10 cellular contexts compared by ENCODE assay signal in the genomic region with DNA sequence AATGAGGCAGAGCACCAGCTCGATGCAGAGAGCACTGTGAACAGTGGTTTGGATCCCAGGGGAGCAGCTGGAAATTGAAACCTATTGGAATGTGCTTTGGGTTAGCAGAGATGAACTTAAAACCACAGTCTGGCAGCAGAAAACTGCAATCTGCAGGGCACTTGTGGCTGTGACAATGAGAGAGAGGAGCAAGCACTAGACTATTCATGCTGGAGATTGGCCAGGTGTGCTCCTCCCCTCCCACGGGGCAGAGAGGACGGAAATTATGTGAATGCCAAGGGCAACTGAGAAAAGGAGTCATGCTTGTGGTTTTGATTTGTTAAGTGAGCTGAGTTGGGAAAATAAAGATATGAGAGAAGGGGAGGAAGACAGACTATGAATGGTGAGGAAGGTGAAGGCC. TPM values are rescaled to one million over a fixed set of nuclear protein-coding genes. Genes with fewer than 3 reads are reported as not detected.
DNase-seq lines count a peak whose midpoint lies in the region; FAIRE-seq and TF ChIP-seq lines count a peak whose summit lies in the region.
"Had no signal": no experiment of that assay in that cellular context is flagged by ENCODE, and none has a peak within 500 bp of the region (broad histone marks: within the 10 kb centered on the region; RNA-seq: fewer than 3 reads in every experiment).

No MANE protein-coding gene starts in this region.

- peak in 2 of 3 donors; percentile 1 to 33 for DNase-seq in stimulated activated CD4-positive, alpha-beta T cell treated with anti-CD3 and anti-CD28 coated beads, TNF-alpha, amount 100 ng/mL, for 48 hours (ENCODE audit: low read depth in 3 of 3)
- DNase-seq in stimulated activated CD4-positive, alpha-beta T cell treated with anti-CD3 and anti-CD28 coated beads, Interleukin-4, amount 100 ng/mL, for 24 hours: no peak
- peak; percentile 56 for DNase-seq in RCC 7860 (ENCODE audit: low spot score)
- DNase-seq in fibroblast of peridontal ligament (ENCODE audit: extremely low read depth): peak; percentile 74
- DNase-seq in cerebellar nuclear complex (lab: John Stamatoyannopoulos, UW): no peak
- no peak for DNase-seq in NCI-H774 (lab: John Stamatoyannopoulos, UW)
- no peak for DNase-seq in left ventricle myocardium inferior
- no peak for DNase-seq in cerebellar cortex (ENCODE audit: low spot score)
- DNase-seq: NCI-H2171 treated with DMSO at 0.1 percent for 48 hours, substantia nigra had no signal

- TF ChIP-seq CTCF in left ventricle myocardium inferior (IDR thresholded peaks at IDR 0.05; ENCODE audit: borderline replicate concordance): no peak

- no peaks in the 10 kb centered on the region for H3K27me3 ChIP-seq in left ventricle myocardium inferior (ENCODE audit: low read depth)

- FAIRE-seq in RCC 7860 (lab: Jason Lieb, UNC): no peak

- peaks cover 5% of the 10 kb centered on the region for H3K4me1 ChIP-seq in left ventricle myocardium inferior

- H3K4me3 ChIP-seq in left ventricle myocardium inferior: no peak overlapping the region

- no peaks in the 10 kb centered on the region for H3K36me3 ChIP-seq in left ventricle myocardium inferior

- intact Hi-C loops in left ventricle myocardium inferior (cut with micrococcal nuclease): no loop called here

- no peaks in the 10 kb centered on the region for H3K9me3 ChIP-seq in left ventricle myocardium inferior (replicated peaks)

- H3K27ac ChIP-seq in left ventricle myocardium inferior (replicated peaks): no peak overlapping the region

RNA-seq across cellular contexts. Expression of gene HSD3B2, which starts 38.1 kb away (rescaled TPM):
- total RNA-seq in left ventricle myocardium inferior: not detected

RNA-seq across cellular contexts. Expression of gene HSD3B1, which starts 54.0 kb away (rescaled TPM):
- total RNA-seq in left ventricle myocardium inferior: not detected

Comparison
In these comparisons a context has a peak if more than half of its experiments do, and no peak if none do; other contexts are left out.
1. DNase-seq: peak in stimulated activated CD4-positive, alpha-beta T cell treated with anti-CD3 and anti-CD28 coated beads, TNF-alpha, amount 100 ng/mL, for 48 hours (2 of 3), RCC 7860 (single experiment) and fibroblast of peridontal ligament (single experiment); none in stimulated activated CD4-positive, alpha-beta T cell treated with anti-CD3 and anti-CD28 coated beads, Interleukin-4, amount 100 ng/mL, for 24 hours (single experiment), cerebellar nuclear complex (0 of 2), NCI-H774 (single experiment), left ventricle myocardium inferior (single experiment) and cerebellar cortex (single experiment).